ENCODE assay signal across 32 cellular contexts in the genomic region with DNA sequence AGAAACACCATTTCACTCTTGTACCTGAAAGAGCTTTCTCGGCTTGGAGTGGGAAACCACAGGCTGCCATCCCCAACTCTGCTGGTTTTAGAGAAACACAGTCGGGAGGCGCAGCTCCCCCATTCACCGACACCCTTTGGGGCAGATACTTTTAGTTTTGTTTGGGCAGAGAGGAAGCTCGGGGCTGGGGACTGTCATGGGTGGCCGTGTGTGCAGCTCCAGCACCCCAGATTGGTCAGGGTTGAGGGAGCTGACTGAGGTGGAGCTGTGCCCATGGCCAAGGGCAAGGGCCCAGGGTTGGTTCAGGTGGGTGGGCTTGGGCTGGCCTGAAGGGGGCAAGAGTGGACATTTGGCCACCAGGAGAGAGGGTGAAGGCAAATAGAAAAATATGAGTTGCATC.
"Had no signal": no experiment of that assay in that cellular context is flagged by ENCODE, and none has a peak within 500 bp of the region (broad histone marks: within the 10 kb centered on the region; RNA-seq: fewer than 3 reads in every experiment).

No MANE protein-coding gene starts in this region.

- H3K4me1 Mint-ChIP-seq: activated naive CD4-positive, alpha-beta T cell treated with anti-CD3 and anti-CD28 coated beads, Interleukin-2, amount 10 ng/mL, durations not matched to agents 7 days and 5 days; T-helper 17 cell had no signal

- H3K36me3 ChIP-seq: ascending aorta, breast epithelium, cardiac muscle cell, gastrocnemius medialis, heart right ventricle, WERI-Rb-1 had no signal

- DNase-seq: activated B cell treated with CpG ODN at 0.5 μM for 24 hours; activated CD4-positive, alpha-beta T cell treated with anti-CD3 and anti-CD28 coated beads for 48 hours; activated CD4-positive, alpha-beta T cell treated with anti-CD3 and anti-CD28 coated beads, Interleukin-2, amount 50 U/mL, for 1 hour; activated CD4-positive, alpha-beta T cell treated with anti-CD3 and anti-CD28 coated beads, Interleukin-2, amount 50 U/mL, for 48 hours; activated CD8-positive, alpha-beta memory T cell treated with anti-CD3 and anti-CD28 coated beads, Interleukin-2, amount 50 U/mL, for 48 hours; activated gamma-delta T cell; activated naive CD4-positive, alpha-beta T cell; activated naive CD4-positive, alpha-beta T cell treated with anti-CD3 and anti-CD28 coated beads, Interleukin-2, amount 10 ng/mL, durations not matched to agents 7 days and 5 days; activated T-cell treated with anti-CD3 and anti-CD28 coated beads for 4 hours; activated T-cell treated with anti-CD3 and anti-CD28 coated beads, Interleukin-2, amount 50 U/mL, for 4 hours; dorsolateral prefrontal cortex; effector memory CD4-positive, alpha-beta T cell; endodermal cell; foreskin keratinocyte; gastrocnemius medialis; heart right ventricle; T-helper 1 cell; T-helper 17 cell; T1000; WERI-Rb-1 had no signal

- H3K9me3 ChIP-seq: ascending aorta, breast epithelium, gastrocnemius medialis had no signal

- H3K4me1 ChIP-seq: breast epithelium had no signal

- H3K4me3 Mint-ChIP-seq: activated B cell treated with CpG ODN at 0.5 μM for 24 hours; activated naive CD4-positive, alpha-beta T cell treated with anti-CD3 and anti-CD28 coated beads, Interleukin-2, amount 10 ng/mL, durations not matched to agents 7 days and 5 days; activated T-cell treated with anti-CD3 and anti-CD28 coated beads, Interleukin-2, amount 50 U/mL, for 4 hours; activated T-helper 1 cell treated with anti-CD3 and anti-CD28 coated beads, Interleukin-12 subunit alpha, Interleukin-12 subunit beta, Interleukin-2, Interleukin-4 antibody, amounts not matched to agents 30 ng/mL and 10 ng/mL and 1 ng/mL, durations not matched to agents 14 hours and 24 hours and 36 hours; brain; central memory CD8-positive, alpha-beta T cell; dendritic cell treated with granulocyte-macrophage colony-stimulating factor and Interleukin-4, amounts not matched to agents 40 ng/mL and 50 ng/mL, for 4 days; endodermal cell; T-helper 17 cell; T-helper 2 cell treated with Interferon-gamma antibody and Interleukin-4, amounts not matched to agents 5 μg/mL and 100 μg/mL, for 36 hours had no signal

- H3K27ac Mint-ChIP-seq: activated B cell treated with CpG ODN at 0.5 μM for 24 hours; activated naive CD4-positive, alpha-beta T cell treated with anti-CD3 and anti-CD28 coated beads, Interleukin-2, amount 10 ng/mL, durations not matched to agents 7 days and 5 days; activated naive CD4-positive, alpha-beta T cell treated with anti-CD3 and anti-CD28 coated beads, Interleukin-2, amount 50 U/mL, for 72 hours; activated T-helper 1 cell treated with anti-CD3 and anti-CD28 coated beads, Interleukin-12 subunit alpha, Interleukin-12 subunit beta, Interleukin-2, Interleukin-4 antibody, amounts not matched to agents 30 ng/mL and 10 ng/mL and 1 ng/mL, durations not matched to agents 14 hours and 24 hours and 36 hours; brain; dendritic cell treated with granulocyte-macrophage colony-stimulating factor and Interleukin-4, amounts not matched to agents 40 ng/mL and 50 ng/mL, for 4 days; endodermal cell; T-helper 17 cell; T-helper 2 cell treated with Interferon-gamma antibody and Interleukin-4, amounts not matched to agents 5 μg/mL and 100 μg/mL, for 36 hours had no signal

- H3K36me3 Mint-ChIP-seq: activated naive CD4-positive, alpha-beta T cell treated with anti-CD3 and anti-CD28 coated beads, Interleukin-2, amount 10 ng/mL, durations not matched to agents 7 days and 5 days; activated naive CD4-positive, alpha-beta T cell treated with anti-CD3 and anti-CD28 coated beads, Interleukin-2, amount 50 U/mL, for 72 hours; brain had no signal

- ATAC-seq: activated CD4-positive, CD25-positive, alpha-beta regulatory T cell treated with anti-CD3 and anti-CD28 coated beads, Interleukin-2, amount 50 U/mL, for 24 hours; activated naive CD4-positive, alpha-beta T cell treated with anti-CD3 and anti-CD28 coated beads, Interleukin-2, amount 50 U/mL, for 72 hours; activated T-cell treated with anti-CD3 and anti-CD28 coated beads, Interleukin-2, amount 50 U/mL, for 4 hours; esophagus mucosa; foreskin keratinocyte; gastrocnemius medialis; heart right ventricle; T-helper 17 cell had no signal

- H3K27me3 ChIP-seq: ascending aorta, cardiac muscle cell, gastrocnemius medialis had no signal

- H3K4me3 ChIP-seq: ascending aorta, breast epithelium, cardiac muscle cell, coronary artery, dorsolateral prefrontal cortex, gastrocnemius medialis, heart right ventricle had no signal

- H3K27ac ChIP-seq: ascending aorta, breast epithelium, coronary artery, dorsolateral prefrontal cortex, foreskin keratinocyte, gastrocnemius medialis, heart right ventricle had no signal

- H3K9me3 Mint-ChIP-seq: activated B cell treated with CpG ODN at 0.5 μM for 24 hours; activated naive CD4-positive, alpha-beta T cell treated with anti-CD3 and anti-CD28 coated beads, Interleukin-2, amount 10 ng/mL, durations not matched to agents 7 days and 5 days; activated naive CD4-positive, alpha-beta T cell treated with anti-CD3 and anti-CD28 coated beads, Interleukin-2, amount 50 U/mL, for 72 hours; activated T-cell treated with anti-CD3 and anti-CD28 coated beads, Interleukin-2, amount 50 U/mL, for 4 hours; activated T-helper 1 cell treated with anti-CD3 and anti-CD28 coated beads, Interleukin-12 subunit alpha, Interleukin-12 subunit beta, Interleukin-2, Interleukin-4 antibody, amounts not matched to agents 30 ng/mL and 10 ng/mL and 1 ng/mL, durations not matched to agents 14 hours and 24 hours and 36 hours; central memory CD8-positive, alpha-beta T cell; dendritic cell treated with granulocyte-macrophage colony-stimulating factor and Interleukin-4, amounts not matched to agents 40 ng/mL and 50 ng/mL, for 4 days; T-helper 2 cell treated with Interferon-gamma antibody and Interleukin-4, amounts not matched to agents 5 μg/mL and 100 μg/mL, for 36 hours had no signal
